Comparison of ENCODE assay signal across 24 cellular contexts in genomic region chr7:136807598-136807997, GRCh38.
DNase-seq lines count a peak whose midpoint lies in the region; ATAC-seq, FAIRE-seq and TF ChIP-seq lines count a peak whose summit lies in the region.
"Had no signal": no experiment of that assay in that cellular context is flagged by ENCODE, and none has a peak within 500 bp of the region (broad histone marks: within the 10 kb centered on the region; RNA-seq: fewer than 3 reads in every experiment).

No MANE protein-coding gene starts in this region.

- TF ChIP-seq RAD21 in K562 (CRISPR knock-in tag; conservative IDR thresholded peaks at IDR 0.05 in 1 of 2, IDR thresholded peaks at IDR 0.05 in 1 of 2) = no peak

- H3K79me2 ChIP-seq in K562 (ENCODE audit: control insufficient read depth, insufficient read depth, low read length) = no peaks in the 10 kb centered on the region

- no peak for TF ChIP-seq EP300 in K562 (IDR thresholded peaks at IDR 0.05; ENCODE audit: low read length)

- no peak for TF ChIP-seq POLR2A in K562 (conservative IDR thresholded peaks at IDR 0.05)

- intact Hi-C loops in K562 (cut with micrococcal nuclease) = no loop called here

- 4% methylated on average over 1 of the region's 1 CpG for WGBS in K562 (ENCODE audit: insufficient coverage, low coverage, missing lambda C conversion rate)

- H3K36me3 ChIP-seq in K562 (ENCODE audit: control insufficient read depth, insufficient read depth, low read length) = no peaks in the 10 kb centered on the region
- H3K36me3 ChIP-seq: breast epithelium, heart left ventricle, left ventricle myocardium inferior, SJSA1 had no signal

- no peak overlapping the region for H3K27ac ChIP-seq in K562 (ENCODE audit: extremely low read depth, low read depth, low read length)
- H3K27ac ChIP-seq: breast epithelium, heart left ventricle, left ventricle myocardium inferior, psoas muscle, SJSA1 had no signal

- TF ChIP-seq CTCF in D721Med (IDR thresholded peaks at IDR 0.05; ENCODE audit: insufficient read depth, missing control alignments) (peak; percentile 13), LNCaP clone FGC (IDR thresholded peaks at IDR 0.05; ENCODE audit: control insufficient read depth, extremely low read depth, insufficient read depth) (peak; percentile 26; the same call in 1 of the 2 replicates), K562 (IDR thresholded peaks at IDR 0.05 in 2 of 3, conservative IDR thresholded peaks at IDR 0.05 in 1 of 3; ENCODE audit: insufficient read depth in 2 of 3, low read depth in 1 of 3, low read length in 3 of 3) (no peak)

- H3K9me3 ChIP-seq in K562 (replicated peaks; ENCODE audit: control insufficient read depth, insufficient read depth, low read depth, low read length) = no peaks in the 10 kb centered on the region
- H3K9me3 ChIP-seq: psoas muscle, SJSA1 had no signal

- in situ Hi-C loops in K562 (cut with MboI) = no loop called here

- ATAC-seq in K562 (no peak), GM18519 (IDR thresholded peaks at IDR 0.05; ENCODE audit: low FRiP score, unreplicated experiment) (no peak), HG03280 (IDR thresholded peaks at IDR 0.05; ENCODE audit: unreplicated experiment) (no peak), GM18867 (IDR thresholded peaks at IDR 0.05; ENCODE audit: unreplicated experiment) (no peak)
- ATAC-seq: heart left ventricle, psoas muscle had no signal

- no peaks in the 10 kb centered on the region for H3K4me1 ChIP-seq in K562 (replicated peaks in 1 of 2; ENCODE audit: control insufficient read depth in 2 of 2, insufficient read depth in 2 of 2, low read length in 2 of 2)
- H3K4me1 ChIP-seq: breast epithelium, heart left ventricle, left ventricle myocardium inferior, psoas muscle, SJSA1 had no signal

- H2AFZ ChIP-seq in K562 (ENCODE audit: low read depth, low read length) = no peak overlapping the region

- CTCF ChIA-PET in K562 (lab: Yijun Ruan, JAX; ENCODE audit: low intra/inter-chr PET ratio) = no interaction called here

- H4K20me1 ChIP-seq in K562 (replicated peaks; ENCODE audit: control insufficient read depth, insufficient read depth, low read length) = no peaks in the 10 kb centered on the region

- no peaks in the 10 kb centered on the region for H3K9me1 ChIP-seq in K562 (ENCODE audit: control insufficient read depth, insufficient read depth, low read length)

- POLR2A ChIA-PET in K562 (lab: Yijun Ruan, JAX) = no interaction called here

- H3K4me2 ChIP-seq in K562 (ENCODE audit: insufficient read depth, low read length) = no peak overlapping the region

- no peaks in the 10 kb centered on the region for H3K27me3 ChIP-seq in K562 (ENCODE audit: control insufficient read depth in 2 of 2, insufficient read depth in 2 of 2, low read length in 2 of 2)
- H3K27me3 ChIP-seq: breast epithelium, heart left ventricle, SJSA1 had no signal

- no peak for FAIRE-seq in D721Med (lab: Jason Lieb, UNC)
- FAIRE-seq in K562 (lab: Jason Lieb, UNC) = peak; percentile 42
- FAIRE-seq: endothelial cell of umbilical vein, RCC 7860 had no signal

- no peak overlapping the region for H3K9ac ChIP-seq in K562 (ENCODE audit: insufficient read depth in 1 of 2, low read depth in 2 of 2, low read length in 2 of 2)

- BruUV-seq in K562 (replicated peaks; lab: Mats Ljungman, UMichigan) = no TSS peak

- H3K4me3 ChIP-seq in LNCaP clone FGC (ENCODE audit: low read depth, low read length) (no peak overlapping the region), K562 (no peak overlapping the region)
- H3K4me3 ChIP-seq: breast epithelium, heart left ventricle, left ventricle myocardium inferior, psoas muscle, SJSA1 had no signal

- no peak for DNase-seq in D721Med (ENCODE audit: insufficient read length, low spot score)
- DNase-seq in LNCaP clone FGC (ENCODE audit: low read depth) = no peak
- no peak for DNase-seq in K562 (ENCODE audit: extremely low read depth in 1 of 4, low spot score in 3 of 4)
- DNase-seq in myocyte (ENCODE audit: low read depth) = peak; percentile 9
- no peak for DNase-seq in NK-92 (lab: John Stamatoyannopoulos, UW; ENCODE audit: unreplicated experiment)
- DNase-seq: activated CD4-positive, alpha-beta memory T cell treated with anti-CD3 and anti-CD28 coated beads, Interleukin-2, amount 10 ng/mL, durations not matched to agents 7 days and 5 days; activated gamma-delta T cell treated with Interleukin-2 at 50 U/mL for 16 hours; activated T-cell treated with anti-CD3 and anti-CD28 coated beads for 4 hours; dermis blood vessel endothelial cell; GF-D8; heart left ventricle; immature natural killer cell; IMR-90; left ventricle myocardium inferior; nephron progenitor cell; NK-92 treated with Interleukin-12 subunit alpha and Interleukin-12 subunit beta, amount 100 ng/mL, for 24 hours; psoas muscle had no signal

TF ChIP-seq in K562, 482 proteins besides CTCF, POLR2A, EP300 and RAD21:
- TF ChIP-seq SP2 (IDR thresholded peaks at IDR 0.05; ENCODE audit: extremely low read depth, low read depth, low read length, poor library complexity, severe bottlenecking) (no peak), TCF3 (CRISPR knock-in tag; IDR thresholded peaks at IDR 0.05) (no peak)

Comparison
In these comparisons a context has a peak if more than half of its experiments do, and no peak if none do; other contexts are left out.
1. CTCF ChIP-seq: peak in D721Med (single experiment) and LNCaP clone FGC (single experiment); none in K562 (0 of 3).